15 cellular contexts compared by ENCODE assay signal in the genomic region with DNA sequence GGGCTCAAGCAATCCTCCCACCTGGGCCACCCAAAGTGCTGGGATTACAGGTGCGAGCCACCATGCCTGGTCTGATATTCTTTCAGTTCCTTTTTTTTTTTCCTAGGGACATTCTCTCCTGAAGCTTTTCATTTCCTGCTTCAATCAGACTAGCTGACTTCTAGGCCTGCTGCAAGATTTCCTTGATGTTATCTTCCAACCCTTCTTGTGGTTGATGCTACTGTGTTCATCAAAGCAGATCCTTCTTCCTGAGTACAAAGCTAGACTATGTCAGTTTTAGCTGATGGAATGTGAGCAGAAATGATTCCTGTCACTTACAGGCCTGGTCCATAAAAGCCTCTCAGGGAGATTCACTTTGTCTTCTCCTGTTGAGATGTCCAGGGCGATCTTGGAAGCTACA.
DNase-seq lines count a peak whose midpoint lies in the region; ATAC-seq and TF ChIP-seq lines count a peak whose summit lies in the region.
"Had no signal": no experiment of that assay in that cellular context is flagged by ENCODE, and none has a peak within 500 bp of the region (broad histone marks: within the 10 kb centered on the region; RNA-seq: fewer than 3 reads in every experiment).

No MANE protein-coding gene starts in this region.

- H3K9me3 Mint-ChIP-seq in CD4-positive, alpha-beta T cell, result no peaks in the 10 kb centered on the region
- H3K9me3 Mint-ChIP-seq in HFFc6 (no peaks in the 10 kb centered on the region), WTC11 (peaks cover 17% of the 10 kb centered on the region)
- peaks cover 3% of the 10 kb centered on the region for H3K9me3 Mint-ChIP-seq in T-helper 2 cell treated with Interferon-gamma antibody and Interleukin-4, amounts not matched to agents 5 μg/mL and 100 μg/mL, for 36 hours
- H3K9me3 Mint-ChIP-seq: CD8-positive, alpha-beta T cell had no signal

- WGBS in ovary, 3 donors, result 92 to 99% (median 96%) methylated on average over 2 of the region's 2 CpGs

- POLR2A ChIA-PET in CD4-positive, alpha-beta T cell (lab: Charles Lee), result interaction anchor here (0.6 to 1.2 kb wide), 3 partner anchors 132 to 239 kb away, joined by 3 to 4 read pairs (median 4); partner anchors contain the start of gene TGFBR3
- POLR2A ChIA-PET in WTC11 (lab: Charles Lee), result no interaction called here

- intact Hi-C loops in CD4-positive, alpha-beta T cell (cut with DNase I, micrococcal nuclease), result no loop called here
- intact Hi-C loops in ovary (cut with DNase I), result no loop called here
- intact Hi-C loops in left cardiac atrium (cut with DNase I), result no loop called here

- no peak for TF ChIP-seq POLR2A in ovary (IDR thresholded peaks at IDR 0.05)

- CTCF ChIA-PET in CD4-positive, alpha-beta T cell (lab: Charles Lee), result no interaction called here
- CTCF ChIA-PET in WTC11 (lab: Charles Lee), result interaction anchor here (1.1 kb wide), 1 partner anchor 92 kb away, joined by 3 read pairs; no protein-coding TSS in a partner anchor

- no peaks in the 10 kb centered on the region for H3K27me3 ChIP-seq in CD4-positive, alpha-beta T cell (ENCODE audit: control insufficient read depth, insufficient read depth, low read length)
- no peaks in the 10 kb centered on the region for H3K27me3 ChIP-seq in ovary
- H3K27me3 ChIP-seq: SJSA1 had no signal

- no peaks in the 10 kb centered on the region for H3K9me3 ChIP-seq in CD4-positive, alpha-beta T cell (ENCODE audit: control insufficient read depth, low read length)
- no peaks in the 10 kb centered on the region for H3K9me3 ChIP-seq in ovary
- H3K9me3 ChIP-seq: A549, SJSA1 had no signal

- H3K4me1 Mint-ChIP-seq in CD4-positive, alpha-beta T cell (ENCODE audit: low read depth), result peaks cover 33% of the 10 kb centered on the region
- H3K4me1 Mint-ChIP-seq in HFFc6 (ENCODE audit: low read depth) (peaks cover 37% of the 10 kb centered on the region), WTC11 (peaks cover 33% of the 10 kb centered on the region)
- H3K4me1 Mint-ChIP-seq in T-helper 2 cell treated with Interferon-gamma antibody and Interleukin-4, amounts not matched to agents 5 μg/mL and 100 μg/mL, for 36 hours (ENCODE audit: low read depth), result peaks cover 24% of the 10 kb centered on the region

- peak overlapping the region; percentile 15 for H3K27ac Mint-ChIP-seq in CD4-positive, alpha-beta T cell
- no peak overlapping the region for H3K27ac Mint-ChIP-seq in HFFc6
- no peak overlapping the region for H3K27ac Mint-ChIP-seq in T-helper 2 cell treated with Interferon-gamma antibody and Interleukin-4, amounts not matched to agents 5 μg/mL and 100 μg/mL, for 36 hours
- no peak overlapping the region for H3K27ac Mint-ChIP-seq in WTC11

- no peak overlapping the region for H3K27ac ChIP-seq in CD4-positive, alpha-beta T cell (ENCODE audit: low read depth, low read length)
- no peak overlapping the region for H3K27ac ChIP-seq in ovary
- H3K27ac ChIP-seq: A549, SJSA1 had no signal

- H3K4me3 ChIP-seq in ovary, result no peak overlapping the region
- H3K4me3 ChIP-seq: A549, SJSA1 had no signal

- no peak for DNase-seq in CD4-positive, alpha-beta T cell
- peak; percentile 7 for DNase-seq in HFFc6
- no peak for DNase-seq in T-helper 2 cell treated with Interferon-gamma antibody and Interleukin-4, amounts not matched to agents 5 μg/mL and 100 μg/mL, for 36 hours (ENCODE audit: low spot score)
- peak; percentile 63 for DNase-seq in kidney tubule cell (ENCODE audit: low spot score)
- no peak for DNase-seq in ovary
- no peak for DNase-seq in WTC11 (ENCODE audit: low spot score)
- no peak for DNase-seq in left cardiac atrium
- DNase-seq: CD8-positive, alpha-beta T cell; HCEC 1CT; NCI-H1048; NCI-H2227 treated with DMSO at 0.1 percent for 48 hours; NCI-H526 treated with DMSO at 0.1 percent for 48 hours; NK-92 treated with Interleukin-12 subunit alpha and Interleukin-12 subunit beta, amount 100 ng/mL, for 24 hours had no signal

- peaks cover 8% of the 10 kb centered on the region for H3K4me1 ChIP-seq in ovary (ENCODE audit: insufficient read depth)

- H3K27me3 Mint-ChIP-seq in CD4-positive, alpha-beta T cell, result no peaks in the 10 kb centered on the region
- H3K27me3 Mint-ChIP-seq in HFFc6 (ENCODE audit: insufficient read depth), result no peaks in the 10 kb centered on the region
- peaks cover 9% of the 10 kb centered on the region for H3K27me3 Mint-ChIP-seq in T-helper 2 cell treated with Interferon-gamma antibody and Interleukin-4, amounts not matched to agents 5 μg/mL and 100 μg/mL, for 36 hours (ENCODE audit: low read depth)
- no peaks in the 10 kb centered on the region; the same call in 1 of the 2 replicates for H3K27me3 Mint-ChIP-seq in WTC11 (ENCODE audit: low read depth)

- no peak for TF ChIP-seq EP300 in ovary (IDR thresholded peaks at IDR 0.05)

- no peaks in the 10 kb centered on the region for H3K36me3 Mint-ChIP-seq in CD4-positive, alpha-beta T cell (ENCODE audit: low read depth)
- H3K36me3 Mint-ChIP-seq in HFFc6 (ENCODE audit: low read depth) (no peaks in the 10 kb centered on the region), WTC11 (peaks cover 3% of the 10 kb centered on the region)
- H3K36me3 Mint-ChIP-seq in T-helper 2 cell treated with Interferon-gamma antibody and Interleukin-4, amounts not matched to agents 5 μg/mL and 100 μg/mL, for 36 hours (ENCODE audit: low read depth), result peaks cover 1% of the 10 kb centered on the region
- H3K36me3 Mint-ChIP-seq: CD8-positive, alpha-beta T cell had no signal

- H3K4me3 Mint-ChIP-seq in CD4-positive, alpha-beta T cell, result no peak overlapping the region
- no peak overlapping the region for H3K4me3 Mint-ChIP-seq in HFFc6
- peak overlapping the region; percentile 10 for H3K4me3 Mint-ChIP-seq in T-helper 2 cell treated with Interferon-gamma antibody and Interleukin-4, amounts not matched to agents 5 μg/mL and 100 μg/mL, for 36 hours
- no peak overlapping the region for H3K4me3 Mint-ChIP-seq in WTC11
- H3K4me3 Mint-ChIP-seq: CD8-positive, alpha-beta T cell had no signal

- no peaks in the 10 kb centered on the region for H3K36me3 ChIP-seq in ovary
- H3K36me3 ChIP-seq: SJSA1 had no signal

- TF ChIP-seq CTCF in CD4-positive, alpha-beta T cell (IDR thresholded peaks at IDR 0.05), result no peak
- TF ChIP-seq CTCF in HFFc6 (IDR thresholded peaks at IDR 0.05) (no peak), ovary (IDR thresholded peaks at IDR 0.05) (no peak), WTC11 (IDR thresholded peaks at IDR 0.05) (no peak)

- ATAC-seq in CD4-positive, alpha-beta T cell (ENCODE audit: poor library complexity), result peak; percentile 49
- no peak for ATAC-seq in WTC11
- no peak for ATAC-seq in left cardiac atrium
- ATAC-seq: A549; CD8-positive, alpha-beta T cell had no signal

TF ChIP-seq in WTC11, 78 proteins besides CTCF, POLR2A, EP300 and RAD21:
- TF ChIP-seq FOXJ3 (CRISPR knock-in tag; IDR thresholded peaks at IDR 0.05; ENCODE audit: borderline replicate concordance) (no peak), JUN (CRISPR knock-in tag; IDR thresholded peaks at IDR 0.05) (no peak), ZBTB21 (CRISPR knock-in tag; IDR thresholded peaks at IDR 0.05; ENCODE audit: borderline replicate concordance) (no peak), AR (CRISPR knock-in tag; IDR thresholded peaks at IDR 0.05) (no peak), EMX1 (CRISPR knock-in tag; IDR thresholded peaks at IDR 0.05) (no peak), JAZF1 (CRISPR knock-in tag; IDR thresholded peaks at IDR 0.05) (no peak), GRHL2 (CRISPR knock-in tag; IDR thresholded peaks at IDR 0.05; ENCODE audit: insufficient replicate concordance, severe bottlenecking) (no peak), SMAD4 (CRISPR knock-in tag; IDR thresholded peaks at IDR 0.05) (no peak), TP53 (CRISPR knock-in tag; IDR thresholded peaks at IDR 0.05) (no peak), ZNF423 (CRISPR knock-in tag; IDR thresholded peaks at IDR 0.05) (no peak)

Comparison
In these comparisons a context has a peak if more than half of its experiments do, and no peak if none do; other contexts are left out.
1. DNase-seq: peak in HFFc6 (single experiment) and kidney tubule cell (single experiment); none in CD4-positive, alpha-beta T cell (0 of 10), T-helper 2 cell treated with Interferon-gamma antibody and Interleukin-4, amounts not matched to agents 5 μg/mL and 100 μg/mL, for 36 hours (single experiment), ovary (0 of 5), WTC11 (single experiment) and left cardiac atrium (single experiment).